Comparison of ENCODE assay signal across 25 cellular contexts in the genomic region with DNA sequence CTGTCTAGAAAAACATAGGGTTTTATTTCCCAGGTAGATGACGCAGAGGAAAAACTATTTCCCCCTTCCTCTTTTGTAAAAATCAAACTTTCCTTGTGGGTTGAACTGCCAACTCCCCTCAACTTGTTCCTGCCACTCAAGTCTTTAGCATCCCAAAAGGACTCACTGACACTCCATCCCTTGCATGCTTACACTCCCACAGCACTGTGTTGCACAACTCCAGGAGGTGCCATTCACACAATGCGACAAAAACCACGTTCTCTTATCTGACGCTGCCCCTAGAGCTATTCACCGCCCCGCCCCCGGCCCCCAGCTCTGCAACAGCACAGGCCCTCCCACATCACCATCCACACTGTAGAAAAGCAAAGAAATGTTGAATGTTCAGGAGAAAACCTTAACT. TPM values are rescaled to one million over a fixed set of nuclear protein-coding genes. Genes with fewer than 3 reads are reported as not detected.
"Had no signal": no experiment of that assay in that cellular context is flagged by ENCODE, and none has a peak within 500 bp of the region (broad histone marks: within the 10 kb centered on the region; RNA-seq: fewer than 3 reads in every experiment).

No MANE protein-coding gene starts in this region.

- H3K4me1 Mint-ChIP-seq: central memory CD8-positive, alpha-beta T cell; mesothelial cell of epicardium had no signal

- FAIRE-seq: colon, endothelial cell of umbilical vein, frontal cortex had no signal

- H3K4me1 ChIP-seq: breast epithelium, esophagus muscularis mucosa, prostate gland had no signal

- H3K9me3 Mint-ChIP-seq: effector memory CD8-positive, alpha-beta T cell had no signal

- DNase-seq: activated CD4-positive, alpha-beta memory T cell treated with anti-CD3 and anti-CD28 coated beads for 36 hours; activated CD4-positive, alpha-beta T cell treated with anti-CD3 and anti-CD28 coated beads for 48 hours; activated CD4-positive, CD25-positive, alpha-beta regulatory T cell; activated naive CD4-positive, alpha-beta T cell treated with Interleukin-2 at 50 U/mL for 16 hours; activated naive CD8-positive, alpha-beta T cell treated with anti-CD3 and anti-CD28 coated beads, Interleukin-2, amount 10 ng/mL, durations not matched to agents 7 days and 5 days; activated T-cell treated with anti-CD3 and anti-CD28 coated beads, Interleukin-2, amount 50 U/mL, for 48 hours; amniotic stem cell; dorsolateral prefrontal cortex; effector memory CD8-positive, alpha-beta T cell; left ventricle myocardium superior; mammary epithelial cell; naive thymus-derived CD8-positive, alpha-beta T cell; ovary; stimulated activated CD4-positive, alpha-beta T cell treated with anti-CD3 and anti-CD28 coated beads, Interleukin-4, amount 100 ng/mL, for 24 hours; stimulated activated naive CD8-positive, alpha-beta T cell treated with anti-CD3 and anti-CD28 coated beads, Interleukin-15, Interleukin-2, amounts not matched to agents 100 U/mL and 50 U/mL, for 24 hours; T-helper 9 cell had no signal

- H3K27ac ChIP-seq: breast epithelium, esophagus muscularis mucosa, ovary, prostate gland, upper lobe of left lung had no signal

- H3K4me3 Mint-ChIP-seq: activated CD4-positive, alpha-beta memory T cell treated with anti-CD3 and anti-CD28 coated beads for 36 hours; activated naive CD8-positive, alpha-beta T cell treated with anti-CD3 and anti-CD28 coated beads, Interleukin-2, amount 10 ng/mL, durations not matched to agents 7 days and 5 days; central memory CD8-positive, alpha-beta T cell; effector memory CD8-positive, alpha-beta T cell; mesothelial cell of epicardium; naive thymus-derived CD8-positive, alpha-beta T cell had no signal

- ATAC-seq: naive thymus-derived CD8-positive, alpha-beta T cell; stimulated activated naive CD8-positive, alpha-beta T cell treated with anti-CD3 and anti-CD28 coated beads, Interleukin-15, Interleukin-2, amounts not matched to agents 100 U/mL and 50 U/mL, for 24 hours had no signal

- H3K9me3 ChIP-seq: breast epithelium, esophagus muscularis mucosa, ovary, prostate gland, upper lobe of left lung had no signal

- H3K27me3 Mint-ChIP-seq: activated naive CD8-positive, alpha-beta T cell treated with anti-CD3 and anti-CD28 coated beads, Interleukin-2, amount 10 ng/mL, durations not matched to agents 7 days and 5 days had no signal

- H3K27ac Mint-ChIP-seq: activated CD4-positive, alpha-beta memory T cell treated with anti-CD3 and anti-CD28 coated beads for 36 hours; activated naive CD8-positive, alpha-beta T cell treated with anti-CD3 and anti-CD28 coated beads, Interleukin-2, amount 10 ng/mL, durations not matched to agents 7 days and 5 days; effector memory CD8-positive, alpha-beta T cell; mesothelial cell of epicardium; naive thymus-derived CD8-positive, alpha-beta T cell had no signal

- H3K4me3 ChIP-seq: breast epithelium, dorsolateral prefrontal cortex, esophagus muscularis mucosa, ovary, prostate gland, upper lobe of left lung had no signal

- H3K36me3 ChIP-seq: breast epithelium, esophagus muscularis mucosa, ovary, prostate gland, upper lobe of left lung had no signal

- H3K36me3 Mint-ChIP-seq: activated CD4-positive, alpha-beta memory T cell treated with anti-CD3 and anti-CD28 coated beads for 36 hours had no signal

- H3K27me3 ChIP-seq: breast epithelium, dorsolateral prefrontal cortex, esophagus muscularis mucosa, ovary, upper lobe of left lung had no signal

RNA-seq across cellular contexts. Expression of a gene that starts 16.9 kb away (rescaled TPM):
- total RNA-seq: activated naive CD8-positive, alpha-beta T cell treated with anti-CD3 and anti-CD28 coated beads, Interleukin-2, amount 10 ng/mL, durations not matched to agents 7 days and 5 days; endothelial cell of umbilical vein; naive thymus-derived CD8-positive, alpha-beta T cell had no signal
- polyA plus RNA-seq: endothelial cell of umbilical vein; naive thymus-derived CD8-positive, alpha-beta T cell had no signal
